24 cellular contexts compared by ENCODE assay signal in genomic region chr2:52955079-52955478, GRCh38.
"Had no signal": no experiment of that assay in that cellular context is flagged by ENCODE, and none has a peak within 500 bp of the region (broad histone marks: within the 10 kb centered on the region; RNA-seq: fewer than 3 reads in every experiment).

No MANE protein-coding gene starts in this region.

- H3K36me3 ChIP-seq: esophagus muscularis mucosa, gastrocnemius medialis, heart right ventricle, sigmoid colon had no signal

- DNase-seq: cortex of kidney; dorsolateral prefrontal cortex; effector memory CD4-positive, alpha-beta T cell; gastrocnemius medialis; heart right ventricle; hypothalamus; kidney glomerular epithelial cell; mesendoderm; naive thymus-derived CD4-positive, alpha-beta T cell; nephron progenitor cell; posterior cingulate gyrus; sigmoid colon; stimulated activated CD4-positive, alpha-beta T cell treated with anti-CD3 and anti-CD28 coated beads, Interleukin-2, amount 100 ng/mL, for 24 hours; stimulated activated CD4-positive, alpha-beta T cell treated with anti-CD3 and anti-CD28 coated beads, Interleukin-4, amount 100 ng/mL, for 4 hours; stimulated activated naive B cell treated with anti-CD40 and anti-IgM and Interleukin-4, amounts not matched to agents 10 μg/mL and 1 μg/mL and 100 μg/mL, for 72 hours; stimulated activated naive CD8-positive, alpha-beta T cell treated with anti-CD3 and anti-CD28 coated beads, Interleukin-15, amount 100 ng/mL, for 72 hours; testis; trophoblast cell had no signal

- H3K27ac ChIP-seq: dorsolateral prefrontal cortex, epithelial cell of prostate, esophagus muscularis mucosa, gastrocnemius medialis, heart right ventricle, sigmoid colon, skin epidermis, testis had no signal

- ATAC-seq: gastrocnemius medialis; heart right ventricle; naive thymus-derived CD4-positive, alpha-beta T cell; stimulated activated naive B cell treated with anti-CD40 and anti-IgM and Interleukin-4, amounts not matched to agents 10 μg/mL and 1 μg/mL and 100 μg/mL, for 72 hours; stimulated activated naive CD8-positive, alpha-beta T cell treated with anti-CD3 and anti-CD28 coated beads, Interleukin-15, amount 100 ng/mL, for 72 hours had no signal

- H3K9me3 ChIP-seq: esophagus muscularis mucosa, gastrocnemius medialis, sigmoid colon, testis had no signal

- H3K27me3 ChIP-seq: esophagus muscularis mucosa, gastrocnemius medialis, heart right ventricle, sigmoid colon, testis had no signal

- FAIRE-seq: endometrium, islet of Langerhans, urothelium cell line had no signal

- H3K4me1 ChIP-seq: esophagus muscularis mucosa, gastrocnemius medialis, heart right ventricle, sigmoid colon, testis had no signal

- H3K4me3 ChIP-seq: dorsolateral prefrontal cortex, esophagus muscularis mucosa, gastrocnemius medialis, heart right ventricle, sigmoid colon, skin epidermis, testis had no signal
